ENCODE assay signal across 11 cellular contexts in genomic region chr15:79089890-79090486, GRCh38. TPM values are rescaled to one million over a fixed set of nuclear protein-coding genes. Genes with fewer than 3 reads are reported as not detected.
DNase-seq lines count a peak whose midpoint lies in the region; ATAC-seq and TF ChIP-seq lines count a peak whose summit lies in the region.
"Had no signal": no experiment of that assay in that cellular context is flagged by ENCODE, and none has a peak within 500 bp of the region (broad histone marks: within the 10 kb centered on the region; RNA-seq: fewer than 3 reads in every experiment).

No MANE protein-coding gene starts in this region.

- no peak overlapping the region for H3K27ac ChIP-seq in skeletal muscle tissue (ENCODE audit: low read depth, low read length)

- peaks cover 7 to 24% (median 16%) of the 10 kb centered on the region in 3 donors for H3K4me1 ChIP-seq in skeletal muscle tissue (ENCODE audit: control insufficient read depth in 3 of 3, insufficient read depth in 3 of 3, low read length in 3 of 3)

- H3K9me3 Mint-ChIP-seq in activated B cell treated with CpG ODN at 0.5 μM for 24 hours = no peaks in the 10 kb centered on the region
- H3K9me3 Mint-ChIP-seq in activated T-helper 1 cell treated with anti-CD3 and anti-CD28 coated beads, Interleukin-12 subunit alpha, Interleukin-12 subunit beta, Interleukin-2, Interleukin-4 antibody, amounts not matched to agents 30 ng/mL and 10 ng/mL and 1 ng/mL, durations not matched to agents 14 hours and 24 hours and 36 hours = no peaks in the 10 kb centered on the region
- H3K9me3 Mint-ChIP-seq: activated naive CD8-positive, alpha-beta T cell treated with anti-CD3 and anti-CD28 coated beads for 36 hours had no signal

- peaks cover 52% of the 10 kb centered on the region for H3K27me3 Mint-ChIP-seq in activated B cell treated with CpG ODN at 0.5 μM for 24 hours
- H3K27me3 Mint-ChIP-seq in activated T-helper 1 cell treated with anti-CD3 and anti-CD28 coated beads, Interleukin-12 subunit alpha, Interleukin-12 subunit beta, Interleukin-2, Interleukin-4 antibody, amounts not matched to agents 30 ng/mL and 10 ng/mL and 1 ng/mL, durations not matched to agents 14 hours and 24 hours and 36 hours (ENCODE audit: insufficient read depth) = peaks cover 48% of the 10 kb centered on the region

- peaks cover 17% of the 10 kb centered on the region for H3K4me1 Mint-ChIP-seq in activated B cell treated with CpG ODN at 0.5 μM for 24 hours
- no peaks in the 10 kb centered on the region for H3K4me1 Mint-ChIP-seq in activated T-helper 1 cell treated with anti-CD3 and anti-CD28 coated beads, Interleukin-12 subunit alpha, Interleukin-12 subunit beta, Interleukin-2, Interleukin-4 antibody, amounts not matched to agents 30 ng/mL and 10 ng/mL and 1 ng/mL, durations not matched to agents 14 hours and 24 hours and 36 hours (ENCODE audit: low read depth)

- H3K36me3 ChIP-seq in GM06990 (ENCODE audit: control insufficient read depth, insufficient read depth, low read length) = no peaks in the 10 kb centered on the region
- H3K36me3 ChIP-seq in skeletal muscle tissue (ENCODE audit: control insufficient read depth in 3 of 3, insufficient read depth in 3 of 3, low read length in 3 of 3) = no peaks in the 10 kb centered on the region

- intact Hi-C loops in activated B cell treated with CpG ODN at 0.5 μM for 24 hours (cut with micrococcal nuclease) = no loop called here
- intact Hi-C loops in sciatic nerve (cut with DNase I) = no loop called here
- intact Hi-C loops in activated T-helper 1 cell treated with anti-CD3 and anti-CD28 coated beads, Interleukin-12 subunit alpha, Interleukin-12 subunit beta, Interleukin-2, Interleukin-4 antibody, amounts not matched to agents 30 ng/mL and 10 ng/mL and 1 ng/mL, durations not matched to agents 14 hours and 24 hours and 36 hours (cut with micrococcal nuclease) = loop anchor here (1.0 to 5.0 kb wide), 2 partner anchors 23 to 467 kb away; no protein-coding TSS in a partner anchor

- POLR2A ChIA-PET in activated B cell treated with CpG ODN at 0.5 μM for 24 hours (lab: Charles Lee) = no interaction called here

- H3K9ac ChIP-seq in skeletal muscle tissue (ENCODE audit: low read depth in 1 of 3, low read length in 3 of 3) = no peak overlapping the region

- no peak overlapping the region for H3K4me3 ChIP-seq in GM06990 (replicated peaks; ENCODE audit: low read depth, low read length)
- peak overlapping the region in 2 of 3 donors; percentile 29 to 43 for H3K4me3 ChIP-seq in skeletal muscle tissue (ENCODE audit: low read length in 3 of 3)

- ATAC-seq in activated B cell treated with CpG ODN at 0.5 μM for 24 hours (ENCODE audit: low read depth) (no peak), sciatic nerve (no peak)

- CTCF ChIA-PET in activated B cell treated with CpG ODN at 0.5 μM for 24 hours (lab: Charles Lee) = no interaction called here

- peaks cover 2% of the 10 kb centered on the region for H3K27me3 ChIP-seq in GM06990 (replicated peaks; ENCODE audit: control insufficient read depth, insufficient read depth, low read length)
- peaks cover 87 to 97% (median 94%) of the 10 kb centered on the region in 3 donors for H3K27me3 ChIP-seq in skeletal muscle tissue (ENCODE audit: control insufficient read depth in 3 of 3, insufficient read depth in 3 of 3, low read length in 3 of 3)

- DNase-seq in GM06990 (ENCODE audit: extremely low read depth, insufficient read length) (peak; percentile 24), activated B cell treated with CpG ODN at 0.5 μM for 24 hours (no peak), iPS-NIHi11 (ENCODE audit: low spot score) (peak; percentile 50), sciatic nerve (ENCODE audit: low spot score) (no peak), SKM-1 (lab: John Stamatoyannopoulos, UW; ENCODE audit: unreplicated experiment) (no peak)
- DNase-seq in activated T-helper 1 cell treated with anti-CD3 and anti-CD28 coated beads, Interleukin-12 subunit alpha, Interleukin-12 subunit beta, Interleukin-2, Interleukin-4 antibody, amounts not matched to agents 30 ng/mL and 10 ng/mL and 1 ng/mL, durations not matched to agents 14 hours and 24 hours and 36 hours (ENCODE audit: low spot score) = no peak
- DNase-seq: activated naive CD8-positive, alpha-beta T cell treated with anti-CD3 and anti-CD28 coated beads for 36 hours; KG1; stimulated activated CD4-positive, alpha-beta T cell treated with anti-CD3 and anti-CD28 coated beads, Interleukin-2, amount 100 ng/mL, for 48 hours had no signal

- no peaks in the 10 kb centered on the region for H3K36me3 Mint-ChIP-seq in activated B cell treated with CpG ODN at 0.5 μM for 24 hours (ENCODE audit: low read depth)
- H3K36me3 Mint-ChIP-seq in activated T-helper 1 cell treated with anti-CD3 and anti-CD28 coated beads, Interleukin-12 subunit alpha, Interleukin-12 subunit beta, Interleukin-2, Interleukin-4 antibody, amounts not matched to agents 30 ng/mL and 10 ng/mL and 1 ng/mL, durations not matched to agents 14 hours and 24 hours and 36 hours (ENCODE audit: low read depth) = no peaks in the 10 kb centered on the region
- H3K36me3 Mint-ChIP-seq: activated naive CD8-positive, alpha-beta T cell treated with anti-CD3 and anti-CD28 coated beads for 36 hours had no signal

- H3K9me3 ChIP-seq in skeletal muscle tissue (ENCODE audit: control insufficient read depth in 3 of 3, low read length in 3 of 3) = no peaks in the 10 kb centered on the region

- H3K4me3 Mint-ChIP-seq in activated B cell treated with CpG ODN at 0.5 μM for 24 hours = peak overlapping the region; percentile 70
- H3K4me3 Mint-ChIP-seq in activated T-helper 1 cell treated with anti-CD3 and anti-CD28 coated beads, Interleukin-12 subunit alpha, Interleukin-12 subunit beta, Interleukin-2, Interleukin-4 antibody, amounts not matched to agents 30 ng/mL and 10 ng/mL and 1 ng/mL, durations not matched to agents 14 hours and 24 hours and 36 hours = no peak overlapping the region

- H3K27ac Mint-ChIP-seq in activated B cell treated with CpG ODN at 0.5 μM for 24 hours = no peak overlapping the region
- no peak overlapping the region for H3K27ac Mint-ChIP-seq in activated T-helper 1 cell treated with anti-CD3 and anti-CD28 coated beads, Interleukin-12 subunit alpha, Interleukin-12 subunit beta, Interleukin-2, Interleukin-4 antibody, amounts not matched to agents 30 ng/mL and 10 ng/mL and 1 ng/mL, durations not matched to agents 14 hours and 24 hours and 36 hours
- H3K27ac Mint-ChIP-seq: activated naive CD8-positive, alpha-beta T cell treated with anti-CD3 and anti-CD28 coated beads for 36 hours had no signal

- TF ChIP-seq CTCF in GM06990 (IDR thresholded peaks at IDR 0.05; ENCODE audit: insufficient read depth, low read length, poor library complexity, severe bottlenecking) = no peak
- TF ChIP-seq CTCF in activated B cell treated with CpG ODN at 0.5 μM for 24 hours (IDR thresholded peaks at IDR 0.05) = no peak

RNA-seq across cellular contexts. Expression of gene RASGRF1, which starts 0.6 kb away (rescaled TPM):
- total RNA-seq in activated B cell treated with CpG ODN at 0.5 μM for 24 hours = 8.6 and 11.4 TPM in 2 replicates
- total RNA-seq in skeletal muscle tissue = not detected
- 3.0 TPM for total RNA-seq in sciatic nerve
- total RNA-seq in activated T-helper 1 cell treated with anti-CD3 and anti-CD28 coated beads, Interleukin-12 subunit alpha, Interleukin-12 subunit beta, Interleukin-2, Interleukin-4 antibody, amounts not matched to agents 30 ng/mL and 10 ng/mL and 1 ng/mL, durations not matched to agents 14 hours and 24 hours and 36 hours = 0.10 TPM in 1 of 2 replicates, not detected in the other
- total RNA-seq: activated naive CD8-positive, alpha-beta T cell treated with anti-CD3 and anti-CD28 coated beads for 36 hours; mononuclear cell had no signal

Comparison
In these comparisons a context has a peak if more than half of its experiments do, and no peak if none do; other contexts are left out.
1. DNase-seq: peak in GM06990 (single experiment) and iPS-NIHi11 (single experiment); none in activated B cell treated with CpG ODN at 0.5 μM for 24 hours (single experiment), sciatic nerve (single experiment), activated T-helper 1 cell treated with anti-CD3 and anti-CD28 coated beads, Interleukin-12 subunit alpha, Interleukin-12 subunit beta, Interleukin-2, Interleukin-4 antibody, amounts not matched to agents 30 ng/mL and 10 ng/mL and 1 ng/mL, durations not matched to agents 14 hours and 24 hours and 36 hours (single experiment) and SKM-1 (single experiment).